ENCODE assay signal across 8 cellular contexts in the genomic region with DNA sequence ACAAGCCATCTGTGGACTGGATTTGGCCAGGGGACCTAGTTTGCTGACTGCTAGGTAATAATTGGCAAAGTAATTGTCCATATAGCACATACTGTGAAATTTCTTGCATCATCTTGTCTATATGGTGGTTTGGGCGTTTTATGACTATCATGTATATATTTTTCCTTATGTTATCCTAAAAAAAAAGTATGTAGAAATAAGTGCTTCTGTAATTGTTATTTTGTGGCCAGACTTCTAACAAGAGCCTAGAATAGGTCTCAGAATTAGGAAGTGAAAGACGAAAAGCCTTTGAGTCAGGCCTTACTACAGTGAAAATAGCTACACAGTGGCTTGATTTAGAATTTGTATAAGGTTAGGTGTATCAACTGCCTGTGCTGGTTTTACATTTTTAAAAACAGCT. TPM values are rescaled to one million over a fixed set of nuclear protein-coding genes. Genes with fewer than 3 reads are reported as not detected.
A peak's percentile ranks its signal among the peaks of the same experiment; 100 is the strongest.
DNase-seq lines count a peak whose midpoint lies in the region; ATAC-seq and TF ChIP-seq lines count a peak whose summit lies in the region.

No MANE protein-coding gene starts in this region.

- H3K9me3 ChIP-seq in Peyer's patch, result no peaks in the 10 kb centered on the region

- peak; percentile 38 for ATAC-seq in HG03432 (IDR thresholded peaks at IDR 0.05; ENCODE audit: unreplicated experiment)

- TF ChIP-seq CTCF in GM10266 (IDR thresholded peaks at IDR 0.05; ENCODE audit: control insufficient read depth, insufficient read depth, low read depth, missing control alignments), result no peak
- no peak for TF ChIP-seq CTCF in GM20000 (IDR thresholded peaks at IDR 0.05; ENCODE audit: extremely low read depth, missing control alignments)
- TF ChIP-seq CTCF in Peyer's patch (IDR thresholded peaks at IDR 0.05), result no peak

- peak overlapping the region; percentile 99 for H3K4me3 Mint-ChIP-seq in activated naive CD8-positive, alpha-beta T cell

- no peak overlapping the region for H3K4me3 ChIP-seq in Peyer's patch

- H3K9me3 Mint-ChIP-seq in activated naive CD8-positive, alpha-beta T cell (ENCODE audit: low read depth), result no peaks in the 10 kb centered on the region

- peaks cover 0 to 12% (median 4%) of the 10 kb centered on the region in 4 donors for H3K4me1 ChIP-seq in Peyer's patch

- DNase-seq in GM10266 (ENCODE audit: extremely low spot score) (peak; percentile 47), GM20000 (ENCODE audit: low spot score) (peak; percentile 54), DMS79 (lab: John Stamatoyannopoulos, UW) (no peak), Peyer's patch (no peak), hepatic stellate cell (ENCODE audit: low spot score) (no peak), NCI-H2029 (lab: John Stamatoyannopoulos, UW) (no peak)

- no peak for TF ChIP-seq POLR2A in Peyer's patch (IDR thresholded peaks at IDR 0.05)

- H3K27ac Mint-ChIP-seq in activated naive CD8-positive, alpha-beta T cell, result peak overlapping the region; percentile 5

- peak overlapping the region in 1 of 4 donors; percentile 25 for H3K27ac ChIP-seq in Peyer's patch

- H3K27me3 Mint-ChIP-seq in activated naive CD8-positive, alpha-beta T cell, result no peaks in the 10 kb centered on the region

- peaks cover 7% of the 10 kb centered on the region for H3K36me3 Mint-ChIP-seq in activated naive CD8-positive, alpha-beta T cell

- H3K4me1 Mint-ChIP-seq in activated naive CD8-positive, alpha-beta T cell (ENCODE audit: low read depth), result peaks cover 54% of the 10 kb centered on the region

- no peaks in the 10 kb centered on the region for H3K27me3 ChIP-seq in Peyer's patch

- no peaks in the 10 kb centered on the region for H3K36me3 ChIP-seq in Peyer's patch

RNA-seq across cellular contexts. Expression of gene FNDC3A, which starts 4.2 kb away (rescaled TPM):
- 10 to 100 TPM; 40.4 to 75.0 (median 52.6) TPM for total RNA-seq in Peyer's patch

Comparison
In these comparisons a context has a peak if more than half of its experiments do, and no peak if none do; other contexts are left out.
1. DNase-seq: peak in GM10266 (single experiment) and GM20000 (single experiment); none in DMS79 (single experiment), Peyer's patch (0 of 3), hepatic stellate cell (single experiment) and NCI-H2029 (single experiment).